Comparison of ENCODE assay signal across 13 cellular contexts in genomic region chr5:37696190-37697021, GRCh38.
A peak's percentile ranks its signal among the peaks of the same experiment; 100 is the strongest.
DNase-seq lines count a peak whose midpoint lies in the region; ATAC-seq, FAIRE-seq and TF ChIP-seq lines count a peak whose summit lies in the region.
"Had no signal": no experiment of that assay in that cellular context is flagged by ENCODE, and none has a peak within 500 bp of the region (broad histone marks: within the 10 kb centered on the region; RNA-seq: fewer than 3 reads in every experiment).

No MANE protein-coding gene starts in this region.

- H3K9me3 ChIP-seq in small intestine (ENCODE audit: control insufficient read depth, low read depth) = no peaks in the 10 kb centered on the region
- H3K9me3 ChIP-seq: thyroid gland had no signal

- WGBS in small intestine, 3 donors = 89 to 94% (median 93%) methylated on average over 5 of the region's 5 CpGs

- no peak overlapping the region for H3K27ac ChIP-seq in small intestine (ENCODE audit: low read depth in 1 of 2, low read length in 1 of 2)
- H3K27ac ChIP-seq: thyroid gland had no signal

- TF ChIP-seq CTCF in omental fat pad (IDR thresholded peaks at IDR 0.05) = no peak

- ATAC-seq in HG03354 (IDR thresholded peaks at IDR 0.05; ENCODE audit: poor library complexity, severe bottlenecking, unreplicated experiment) (no peak), omental fat pad (ENCODE audit: low FRiP score) (no peak)

- no peak for FAIRE-seq in small intestine (lab: Jason Lieb, UNC)

- H3K36me3 ChIP-seq in small intestine (ENCODE audit: control insufficient read depth in 2 of 2, insufficient read depth in 2 of 2, low read length in 2 of 2) = no peaks in the 10 kb centered on the region
- H3K36me3 ChIP-seq: thyroid gland had no signal

- no peaks in the 10 kb centered on the region for H3K27me3 ChIP-seq in small intestine (ENCODE audit: control insufficient read depth in 2 of 2, insufficient read depth in 2 of 2, low read length in 2 of 2)
- H3K27me3 ChIP-seq: thyroid gland had no signal

- no peak overlapping the region for H3K4me3 ChIP-seq in small intestine (ENCODE audit: low read depth in 1 of 2, low read length in 2 of 2)
- H3K4me3 ChIP-seq: thyroid gland had no signal

- DNase-seq in NCI-H2171 treated with DMSO at 0.1 percent for 48 hours (lab: John Stamatoyannopoulos, UW) (peak; percentile 60), NCI-H2171 (lab: John Stamatoyannopoulos, UW) (no peak), NCI-H69 (lab: John Stamatoyannopoulos, UW) (peak; percentile 99), fibroblast of gingiva (ENCODE audit: low read depth) (peak; percentile 51), small intestine (peak; percentile 7), omental fat pad (ENCODE audit: low spot score) (no peak), hepatic stellate cell (ENCODE audit: low spot score) (no peak)
- DNase-seq: activated CD4-positive, alpha-beta memory T cell treated with anti-CD3 and anti-CD28 coated beads, Interleukin-2, amount 10 ng/mL, durations not matched to agents 7 days and 5 days; central memory CD4-positive, alpha-beta T cell; Right ventricle myocardium superior; stimulated activated CD4-positive, alpha-beta T cell treated with anti-CD3 and anti-CD28 coated beads, Interleukin-2, amount 100 ng/mL, for 48 hours; thyroid gland had no signal

- H3K4me1 ChIP-seq in small intestine (ENCODE audit: control insufficient read depth in 2 of 2, insufficient read depth in 1 of 2, low read depth in 1 of 2, low read length in 1 of 2) = no peaks in the 10 kb centered on the region
- H3K4me1 ChIP-seq: thyroid gland had no signal

Comparison
In these comparisons a context has a peak if more than half of its experiments do, and no peak if none do; other contexts are left out.
1. DNase-seq: peak in NCI-H2171 treated with DMSO at 0.1 percent for 48 hours (single experiment), NCI-H69 (single experiment), fibroblast of gingiva (single experiment) and small intestine (single experiment); none in NCI-H2171 (single experiment), omental fat pad (single experiment) and hepatic stellate cell (single experiment).